Comparison of ENCODE assay signal across 18 cellular contexts in the genomic region with DNA sequence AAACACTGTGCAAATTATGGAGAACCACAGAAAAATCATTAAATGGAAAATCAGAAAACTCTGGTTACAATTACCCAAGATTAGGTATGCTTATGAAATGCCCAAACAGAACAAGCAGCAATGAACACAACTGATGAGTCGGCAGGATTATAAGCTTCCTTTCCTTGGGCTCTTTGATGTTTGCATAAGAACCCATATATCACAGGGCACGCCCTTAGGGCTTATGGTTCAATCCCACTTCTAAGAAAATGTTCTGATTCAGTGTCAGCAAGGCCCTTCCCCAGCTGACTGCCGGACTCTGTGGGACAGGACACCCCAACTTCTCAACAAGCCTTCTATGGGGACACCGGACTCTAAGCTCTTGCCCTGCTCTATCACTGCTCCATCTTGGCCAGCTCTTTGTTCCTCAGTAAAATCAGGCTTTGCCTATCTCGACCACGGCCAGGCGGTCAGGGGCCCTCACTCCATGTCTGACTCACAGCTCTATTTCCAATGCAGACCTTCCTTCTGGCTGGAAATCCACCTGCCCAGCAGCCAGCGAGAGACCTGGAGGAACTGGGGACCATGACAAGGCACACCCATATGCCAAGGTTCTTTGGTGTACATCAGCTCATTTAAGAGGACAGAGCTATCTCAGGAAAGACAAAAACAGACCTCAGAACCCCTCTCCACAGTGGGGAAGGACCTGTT. TPM values are rescaled to one million over a fixed set of nuclear protein-coding genes. Genes with fewer than 3 reads are reported as not detected.
DNase-seq lines count a peak whose midpoint lies in the region; ATAC-seq, FAIRE-seq and TF ChIP-seq lines count a peak whose summit lies in the region.
"Had no signal": no experiment of that assay in that cellular context is flagged by ENCODE, and none has a peak within 500 bp of the region (broad histone marks: within the 10 kb centered on the region; RNA-seq: fewer than 3 reads in every experiment).

No MANE protein-coding gene starts in this region.

- no peak overlapping the region for H3K27ac ChIP-seq in small intestine (ENCODE audit: low read depth in 1 of 2, low read length in 1 of 2)
- H3K27ac ChIP-seq: SJSA1 had no signal

- no peaks in the 10 kb centered on the region for H3K27me3 Mint-ChIP-seq in activated CD8-positive, alpha-beta memory T cell treated with anti-CD3 and anti-CD28 coated beads, Interleukin-2, amount 10 ng/mL, durations not matched to agents 7 days and 5 days

- no peak overlapping the region for H3K4me3 ChIP-seq in epithelial cell of esophagus (ENCODE audit: low read length)
- H3K4me3 ChIP-seq in small intestine (ENCODE audit: low read depth in 1 of 2, low read length in 2 of 2): no peak overlapping the region
- H3K4me3 ChIP-seq: SJSA1 had no signal

- 26 to 68% (median 55%) methylated on average over 8 of the region's 8 CpGs for WGBS in small intestine, 3 donors

- H3K9me3 Mint-ChIP-seq in activated CD8-positive, alpha-beta memory T cell treated with anti-CD3 and anti-CD28 coated beads, Interleukin-2, amount 10 ng/mL, durations not matched to agents 7 days and 5 days (ENCODE audit: low read depth): no peaks in the 10 kb centered on the region
- H3K9me3 Mint-ChIP-seq: nephron had no signal

- H3K4me1 Mint-ChIP-seq in activated CD8-positive, alpha-beta memory T cell treated with anti-CD3 and anti-CD28 coated beads, Interleukin-2, amount 10 ng/mL, durations not matched to agents 7 days and 5 days: peaks cover 31% of the 10 kb centered on the region
- H3K4me1 Mint-ChIP-seq: nephron had no signal

- ATAC-seq in activated CD8-positive, alpha-beta memory T cell treated with anti-CD3 and anti-CD28 coated beads, Interleukin-2, amount 10 ng/mL, durations not matched to agents 7 days and 5 days: no peak
- ATAC-seq in HG03139 (IDR thresholded peaks at IDR 0.05; ENCODE audit: unreplicated experiment) (no peak), HG02763 (IDR thresholded peaks at IDR 0.05; ENCODE audit: unreplicated experiment) (no peak)

- H3K4me3 Mint-ChIP-seq in activated CD8-positive, alpha-beta memory T cell treated with anti-CD3 and anti-CD28 coated beads, Interleukin-2, amount 10 ng/mL, durations not matched to agents 7 days and 5 days: no peak overlapping the region
- H3K4me3 Mint-ChIP-seq: nephron had no signal

- peaks cover 62% of the 10 kb centered on the region for H3K36me3 Mint-ChIP-seq in activated CD8-positive, alpha-beta memory T cell treated with anti-CD3 and anti-CD28 coated beads, Interleukin-2, amount 10 ng/mL, durations not matched to agents 7 days and 5 days

- peak overlapping the region; percentile 28 for H3K27ac Mint-ChIP-seq in activated CD8-positive, alpha-beta memory T cell treated with anti-CD3 and anti-CD28 coated beads, Interleukin-2, amount 10 ng/mL, durations not matched to agents 7 days and 5 days

- no peak for TF ChIP-seq CTCF in epithelial cell of esophagus (IDR thresholded peaks at IDR 0.05; ENCODE audit: insufficient read depth, low read depth, low read length, missing control alignments)

- CTCF ChIA-PET in activated CD8-positive, alpha-beta memory T cell treated with anti-CD3 and anti-CD28 coated beads, Interleukin-2, amount 10 ng/mL, durations not matched to agents 7 days and 5 days (lab: Charles Lee): interaction anchor here (0.7 to 1.6 kb wide), 5 partner anchors 28 to 100 kb away, joined by 3 to 8 read pairs (median 4); no protein-coding TSS in a partner anchor

- no peaks in the 10 kb centered on the region for H3K9me3 ChIP-seq in small intestine (ENCODE audit: control insufficient read depth, low read depth)
- H3K9me3 ChIP-seq: SJSA1 had no signal

- peaks cover 0 to 5% of the 10 kb centered on the region in 2 donors for H3K4me1 ChIP-seq in small intestine (ENCODE audit: control insufficient read depth in 2 of 2, insufficient read depth in 1 of 2, low read depth in 1 of 2, low read length in 1 of 2)

- H3K36me3 ChIP-seq in small intestine (ENCODE audit: control insufficient read depth in 2 of 2, insufficient read depth in 2 of 2, low read length in 2 of 2): peaks cover 15 to 24% of the 10 kb centered on the region in 2 donors

- DNase-seq in activated CD8-positive, alpha-beta memory T cell treated with anti-CD3 and anti-CD28 coated beads, Interleukin-2, amount 10 ng/mL, durations not matched to agents 7 days and 5 days: no peak
- DNase-seq in activated CD8-positive, alpha-beta memory T cell treated with anti-CD3 and anti-CD28 coated beads, Interleukin-2, amount 50 U/mL, for 4 hours: no peak
- DNase-seq in RPMI7951 (ENCODE audit: low read depth) (peak; percentile 21), epithelial cell of esophagus (ENCODE audit: low read depth) (peak; percentile 53), small intestine (peak; percentile 64), middle frontal gyrus (ENCODE audit: extremely low spot score, low spot score) (no peak)
- DNase-seq: DMS79, islet precursor cell, NCI-H146, NCI-H748 treated with DMSO at 0.1 percent for 48 hours had no signal

- no peaks in the 10 kb centered on the region for H3K27me3 ChIP-seq in small intestine (ENCODE audit: control insufficient read depth in 2 of 2, insufficient read depth in 2 of 2, low read length in 2 of 2)
- H3K27me3 ChIP-seq: SJSA1 had no signal

- FAIRE-seq in small intestine (lab: Jason Lieb, UNC): no peak
- FAIRE-seq: GM12892 had no signal

RNA-seq across cellular contexts. Expression of a gene that starts 26.8 kb away (rescaled TPM):
- not detected for total RNA-seq in activated CD8-positive, alpha-beta memory T cell treated with anti-CD3 and anti-CD28 coated beads, Interleukin-2, amount 10 ng/mL, durations not matched to agents 7 days and 5 days
- not detected in 2 replicates for total RNA-seq in RPMI7951 (2014; rRNA removed; shearing (Covaris generic))
- not detected for polyA plus RNA-seq in small intestine
- total RNA-seq: HT1080, SJSA1, skeletal muscle tissue, urinary bladder had no signal
- polyA plus RNA-seq: urinary bladder had no signal

RNA-seq across cellular contexts. Expression of a gene that starts 40.1 kb away (rescaled TPM):
- 100 to 1,000 TPM; 142 to 176 TPM for total RNA-seq in activated CD8-positive, alpha-beta memory T cell treated with anti-CD3 and anti-CD28 coated beads, Interleukin-2, amount 10 ng/mL, durations not matched to agents 7 days and 5 days
- 156 and 166 TPM in 2 replicates for total RNA-seq in RPMI7951 (2014; rRNA removed; shearing (Covaris generic))
- 10 to 100 TPM; 51.6 to 92.8 (median 84.8) TPM for polyA plus RNA-seq in small intestine

RNA-seq across cellular contexts. Expression of a gene that starts 54.8 kb away (rescaled TPM):
- total RNA-seq in activated CD8-positive, alpha-beta memory T cell treated with anti-CD3 and anti-CD28 coated beads, Interleukin-2, amount 10 ng/mL, durations not matched to agents 7 days and 5 days: 100 to 1,000 TPM; 159 to 179 TPM
- total RNA-seq in RPMI7951 (2014; rRNA removed; shearing (Covaris generic)): 25.1 and 46.9 TPM in 2 replicates
- 10 to 100 TPM; 31.6 to 39.6 (median 32.4) TPM for polyA plus RNA-seq in small intestine

Comparison
In these comparisons a context has a peak if more than half of its experiments do, and no peak if none do; other contexts are left out.
1. DNase-seq: peak in RPMI7951 (single experiment), epithelial cell of esophagus (single experiment) and small intestine (single experiment); none in activated CD8-positive, alpha-beta memory T cell treated with anti-CD3 and anti-CD28 coated beads, Interleukin-2, amount 10 ng/mL, durations not matched to agents 7 days and 5 days (single experiment), activated CD8-positive, alpha-beta memory T cell treated with anti-CD3 and anti-CD28 coated beads, Interleukin-2, amount 50 U/mL, for 4 hours (single experiment) and middle frontal gyrus (single experiment).